Comparison of ENCODE assay signal across 8 cellular contexts in the genomic region with DNA sequence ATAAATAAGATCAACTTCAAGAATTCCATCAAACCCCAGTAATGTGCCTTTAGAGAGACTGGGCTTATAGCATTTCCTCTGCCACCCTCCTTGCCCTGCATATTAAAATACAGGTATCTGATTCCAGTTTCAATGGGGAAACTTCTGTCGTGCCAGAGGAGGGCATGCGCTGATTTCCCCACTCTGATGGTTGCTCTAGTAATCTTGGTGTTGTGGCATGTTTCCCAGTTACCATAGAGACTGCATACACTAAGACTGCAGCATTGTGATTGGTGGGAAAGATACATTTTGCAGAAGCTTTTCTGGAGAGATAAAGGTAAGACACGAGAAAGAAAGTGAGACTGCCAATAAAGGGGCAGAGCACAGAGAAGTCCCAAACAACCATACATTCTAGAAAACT.
DNase-seq lines count a peak whose midpoint lies in the region; ATAC-seq lines count a peak whose summit lies in the region.

No MANE protein-coding gene starts in this region.

- no peaks in the 10 kb centered on the region for H3K4me1 Mint-ChIP-seq in activated T-helper 17 cell treated with anti-CD3 and anti-CD28 coated beads, Interleukin-2, amount 50 U/mL, for 72 hours
- H3K4me1 Mint-ChIP-seq in activated naive CD4-positive, alpha-beta T cell treated with anti-CD3 and anti-CD28 coated beads, Interleukin-2, amount 10 ng/mL, durations not matched to agents 7 days and 5 days, result no peaks in the 10 kb centered on the region
- no peaks in the 10 kb centered on the region for H3K4me1 Mint-ChIP-seq in activated T-helper 2 cell treated with anti-CD3 and anti-CD28 coated beads, Interferon-gamma antibody, Interleukin-2, Interleukin-4, amounts not matched to agents 10 μg/mL and 5 μg/mL and 100 μg/mL, durations not matched to agents 14 hours and 24 hours and 36 hours (ENCODE audit: low read depth)

- H3K27me3 Mint-ChIP-seq in activated T-helper 17 cell treated with anti-CD3 and anti-CD28 coated beads, Interleukin-2, amount 50 U/mL, for 72 hours, result no peaks in the 10 kb centered on the region
- H3K27me3 Mint-ChIP-seq in activated naive CD4-positive, alpha-beta T cell treated with anti-CD3 and anti-CD28 coated beads, Interleukin-2, amount 10 ng/mL, durations not matched to agents 7 days and 5 days, result no peaks in the 10 kb centered on the region
- H3K27me3 Mint-ChIP-seq in activated T-helper 2 cell treated with anti-CD3 and anti-CD28 coated beads, Interferon-gamma antibody, Interleukin-2, Interleukin-4, amounts not matched to agents 10 μg/mL and 5 μg/mL and 100 μg/mL, durations not matched to agents 14 hours and 24 hours and 36 hours (ENCODE audit: low read depth), result no peaks in the 10 kb centered on the region

- DNase-seq in kidney glomerular epithelial cell (lab: John Stamatoyannopoulos, UW) (peak; percentile 60), SW480 (ENCODE audit: low spot score) (no peak)
- DNase-seq in activated naive CD4-positive, alpha-beta T cell treated with anti-CD3 and anti-CD28 coated beads, Interleukin-2, amount 10 ng/mL, durations not matched to agents 7 days and 5 days, result no peak
- DNase-seq in activated T-helper 2 cell treated with anti-CD3 and anti-CD28 coated beads, Interferon-gamma antibody, Interleukin-2, Interleukin-4, amounts not matched to agents 10 μg/mL and 5 μg/mL and 100 μg/mL, durations not matched to agents 14 hours and 24 hours and 36 hours (ENCODE audit: low spot score), result no peak

- intact Hi-C loops in activated T-helper 2 cell treated with anti-CD3 and anti-CD28 coated beads, Interferon-gamma antibody, Interleukin-2, Interleukin-4, amounts not matched to agents 10 μg/mL and 5 μg/mL and 100 μg/mL, durations not matched to agents 14 hours and 24 hours and 36 hours (cut with micrococcal nuclease), result no loop called here

- no peaks in the 10 kb centered on the region for H3K9me3 Mint-ChIP-seq in activated T-helper 17 cell treated with anti-CD3 and anti-CD28 coated beads, Interleukin-2, amount 50 U/mL, for 72 hours
- no peaks in the 10 kb centered on the region for H3K9me3 Mint-ChIP-seq in activated naive CD4-positive, alpha-beta T cell treated with anti-CD3 and anti-CD28 coated beads, Interleukin-2, amount 10 ng/mL, durations not matched to agents 7 days and 5 days
- no peaks in the 10 kb centered on the region for H3K9me3 Mint-ChIP-seq in activated T-helper 2 cell treated with anti-CD3 and anti-CD28 coated beads, Interferon-gamma antibody, Interleukin-2, Interleukin-4, amounts not matched to agents 10 μg/mL and 5 μg/mL and 100 μg/mL, durations not matched to agents 14 hours and 24 hours and 36 hours

- H3K27ac Mint-ChIP-seq in activated T-helper 17 cell treated with anti-CD3 and anti-CD28 coated beads, Interleukin-2, amount 50 U/mL, for 72 hours, result no peak overlapping the region
- no peak overlapping the region for H3K27ac Mint-ChIP-seq in activated naive CD4-positive, alpha-beta T cell treated with anti-CD3 and anti-CD28 coated beads, Interleukin-2, amount 10 ng/mL, durations not matched to agents 7 days and 5 days
- no peak overlapping the region for H3K27ac Mint-ChIP-seq in activated T-helper 2 cell treated with anti-CD3 and anti-CD28 coated beads, Interferon-gamma antibody, Interleukin-2, Interleukin-4, amounts not matched to agents 10 μg/mL and 5 μg/mL and 100 μg/mL, durations not matched to agents 14 hours and 24 hours and 36 hours

- H3K4me3 Mint-ChIP-seq in activated T-helper 17 cell treated with anti-CD3 and anti-CD28 coated beads, Interleukin-2, amount 50 U/mL, for 72 hours, result no peak overlapping the region
- no peak overlapping the region for H3K4me3 Mint-ChIP-seq in activated naive CD4-positive, alpha-beta T cell treated with anti-CD3 and anti-CD28 coated beads, Interleukin-2, amount 10 ng/mL, durations not matched to agents 7 days and 5 days
- H3K4me3 Mint-ChIP-seq in activated T-helper 2 cell treated with anti-CD3 and anti-CD28 coated beads, Interferon-gamma antibody, Interleukin-2, Interleukin-4, amounts not matched to agents 10 μg/mL and 5 μg/mL and 100 μg/mL, durations not matched to agents 14 hours and 24 hours and 36 hours (ENCODE audit: low read depth), result no peak overlapping the region

- CTCF ChIA-PET in activated naive CD4-positive, alpha-beta T cell treated with anti-CD3 and anti-CD28 coated beads, Interleukin-2, amount 10 ng/mL, durations not matched to agents 7 days and 5 days (lab: Charles Lee), result no interaction called here

- ATAC-seq in GM18499 (IDR thresholded peaks at IDR 0.05; ENCODE audit: insufficient read depth, unreplicated experiment) (peak; percentile 60), HG02798 (IDR thresholded peaks at IDR 0.05; ENCODE audit: poor library complexity, unreplicated experiment) (peak; percentile 87), HG03139 (IDR thresholded peaks at IDR 0.05; ENCODE audit: unreplicated experiment) (no peak)
- peak; percentile 52 for ATAC-seq in activated T-helper 17 cell treated with anti-CD3 and anti-CD28 coated beads, Interleukin-2, amount 50 U/mL, for 72 hours (replicated peaks)

- H3K36me3 Mint-ChIP-seq in activated T-helper 17 cell treated with anti-CD3 and anti-CD28 coated beads, Interleukin-2, amount 50 U/mL, for 72 hours (ENCODE audit: low read depth), result no peaks in the 10 kb centered on the region
- no peaks in the 10 kb centered on the region for H3K36me3 Mint-ChIP-seq in activated naive CD4-positive, alpha-beta T cell treated with anti-CD3 and anti-CD28 coated beads, Interleukin-2, amount 10 ng/mL, durations not matched to agents 7 days and 5 days
- H3K36me3 Mint-ChIP-seq in activated T-helper 2 cell treated with anti-CD3 and anti-CD28 coated beads, Interferon-gamma antibody, Interleukin-2, Interleukin-4, amounts not matched to agents 10 μg/mL and 5 μg/mL and 100 μg/mL, durations not matched to agents 14 hours and 24 hours and 36 hours (ENCODE audit: low read depth), result no peaks in the 10 kb centered on the region
